14 cellular contexts compared by ENCODE assay signal in genomic region chr4:7313991-7314390, GRCh38.
"Had no signal": no experiment of that assay in that cellular context is flagged by ENCODE, and none has a peak within 500 bp of the region (broad histone marks: within the 10 kb centered on the region; RNA-seq: fewer than 3 reads in every experiment).

No MANE protein-coding gene starts in this region.

- H3K27ac Mint-ChIP-seq: activated naive CD8-positive, alpha-beta T cell; activated T-cell treated with anti-CD3 and anti-CD28 coated beads, Interleukin-2, amount 50 U/mL, for 72 hours; naive thymus-derived CD8-positive, alpha-beta T cell; stimulated activated memory B cell treated with anti-CD40 and anti-IgM and Interleukin-4, amounts not matched to agents 10 μg/mL and 1 μg/mL and 100 μg/mL, for 72 hours had no signal

- H3K9me3 ChIP-seq: ovary had no signal

- H3K4me3 ChIP-seq: ovary, spleen, tibial nerve had no signal

- H3K4me1 ChIP-seq: foreskin keratinocyte, spleen had no signal

- H3K36me3 Mint-ChIP-seq: stimulated activated memory B cell treated with anti-CD40 and anti-IgM and Interleukin-4, amounts not matched to agents 10 μg/mL and 1 μg/mL and 100 μg/mL, for 72 hours had no signal

- H3K4me1 Mint-ChIP-seq: stimulated activated memory B cell treated with anti-CD40 and anti-IgM and Interleukin-4, amounts not matched to agents 10 μg/mL and 1 μg/mL and 100 μg/mL, for 72 hours had no signal

- DNase-seq: activated CD4-positive, alpha-beta T cell treated with anti-CD3 and anti-CD28 coated beads for 1 hour; activated effector memory CD4-positive, alpha-beta T cell treated with anti-CD3 and anti-CD28 coated beads, Interleukin-2, amount 50 U/mL, for 16 hours; activated T-cell treated with anti-CD3 and anti-CD28 coated beads, Interleukin-2, amount 50 U/mL, for 72 hours; foreskin keratinocyte; glutamatergic neuron; mesenchymal stem cell; naive thymus-derived CD8-positive, alpha-beta T cell; spleen; stimulated activated CD4-positive, alpha-beta T cell treated with anti-CD3 and anti-CD28 coated beads, Interleukin-4, amount 100 ng/mL, for 4 hours; WERI-Rb-1 had no signal

- H3K27ac ChIP-seq: foreskin keratinocyte, spleen, WERI-Rb-1 had no signal

- H3K27me3 ChIP-seq: ovary, tibial nerve had no signal

- H3K4me3 Mint-ChIP-seq: activated naive CD8-positive, alpha-beta T cell; activated T-cell treated with anti-CD3 and anti-CD28 coated beads, Interleukin-2, amount 50 U/mL, for 72 hours; naive thymus-derived CD8-positive, alpha-beta T cell; stimulated activated memory B cell treated with anti-CD40 and anti-IgM and Interleukin-4, amounts not matched to agents 10 μg/mL and 1 μg/mL and 100 μg/mL, for 72 hours had no signal

- H3K36me3 ChIP-seq: ovary, spleen had no signal

- ATAC-seq: activated T-cell treated with anti-CD3 and anti-CD28 coated beads, Interleukin-2, amount 50 U/mL, for 72 hours; foreskin keratinocyte; naive thymus-derived CD8-positive, alpha-beta T cell; stimulated activated memory B cell treated with anti-CD40 and anti-IgM and Interleukin-4, amounts not matched to agents 10 μg/mL and 1 μg/mL and 100 μg/mL, for 72 hours had no signal
